In the genomic region with DNA sequence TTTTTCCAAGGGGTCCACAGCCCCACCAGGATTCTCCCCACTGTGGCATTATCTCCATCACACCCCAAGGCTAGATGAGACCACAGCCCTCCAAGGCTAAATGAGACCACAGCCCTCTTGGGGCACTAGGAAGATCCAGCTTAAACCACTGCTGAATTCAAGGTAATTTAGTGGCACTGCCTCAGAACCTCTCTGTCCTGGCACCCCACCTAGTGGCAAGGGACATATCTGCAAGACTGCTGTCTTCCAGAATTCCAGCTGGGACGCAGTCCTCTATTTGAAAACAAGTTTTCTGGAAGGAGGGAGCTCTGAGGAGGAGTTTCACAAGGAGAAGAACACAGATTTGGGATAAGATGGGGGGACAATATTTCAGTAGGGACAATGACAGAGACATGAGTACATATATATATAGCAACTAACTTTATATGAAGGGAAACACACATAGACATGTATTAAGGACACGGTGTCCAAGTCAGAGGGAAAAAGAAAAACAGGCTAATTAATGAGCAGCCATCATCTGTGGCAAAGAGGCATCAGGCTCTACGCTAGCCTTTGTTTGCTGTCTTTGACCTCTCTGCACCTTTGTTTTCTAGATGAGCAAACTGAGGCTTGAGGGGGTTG, we compare ENCODE assay signal across 10 cellular contexts. TPM values are rescaled to one million over a fixed set of nuclear protein-coding genes. Genes with fewer than 3 reads are reported as not detected.
DNase-seq lines count a peak whose midpoint lies in the region; ATAC-seq and TF ChIP-seq lines count a peak whose summit lies in the region.
"Had no signal": no experiment of that assay in that cellular context is flagged by ENCODE, and none has a peak within 500 bp of the region (broad histone marks: within the 10 kb centered on the region; RNA-seq: fewer than 3 reads in every experiment).

No MANE protein-coding gene starts in this region.

- CTCF ChIA-PET in Panc1 (lab: Charles Lee): interaction anchor here (0.5 to 1.1 kb wide), 4 partner anchors 107 to 1397 kb away, joined by 3 to 5 read pairs (median 4); no protein-coding TSS in a partner anchor

- no peak for TF ChIP-seq POLR2A in transverse colon (IDR thresholded peaks at IDR 0.05)

- ATAC-seq in DND-41 (ENCODE audit: insufficient read depth, low read depth): peak; percentile 50; the same call in 1 of the 3 replicates
- ATAC-seq in Panc1: peak; percentile 64; the same call in 1 of the 2 replicates
- no peak for ATAC-seq in GM19452 (IDR thresholded peaks at IDR 0.05; ENCODE audit: unreplicated experiment)

- POLR2A ChIA-PET in Panc1 (lab: Charles Lee): no interaction called here

- H3K36me3 ChIP-seq in DND-41 (ENCODE audit: insufficient read depth, low read length) (no peaks in the 10 kb centered on the region), Panc1 (ENCODE audit: control insufficient read depth, insufficient read depth, low read length) (no peaks in the 10 kb centered on the region), transverse colon (no peaks in the 10 kb centered on the region)

- in situ Hi-C loops in Panc1 (cut with HindIII; ENCODE audit: low pct_unique_long_range_greater_than_20kb, low sequenced_read_pairs): loop anchor here (25.0 kb wide), 1 partner anchor 184 kb away; a partner anchor contains a TSS
- in situ Hi-C loops in transverse colon (cut with MboI; ENCODE audit: low pct_ligation_motif_present in 1 of 4, low pct_unique_long_range_greater_than_20kb in 1 of 4, low sequenced_read_pairs in 3 of 4): loop anchor here in 1 of 4 donors (25.0 kb wide), 1 partner anchor 1084 kb away; a partner anchor contains a TSS

- no peak for TF ChIP-seq EP300 in transverse colon (IDR thresholded peaks at IDR 0.05; ENCODE audit: low read depth)

- H3K4me3 ChIP-seq in DND-41 (ENCODE audit: low read depth in 1 of 2, low read length in 2 of 2) (no peak overlapping the region), Panc1 (ENCODE audit: low read depth in 2 of 2, low read length in 2 of 2) (no peak overlapping the region), transverse colon (no peak overlapping the region)

- no peak overlapping the region for H3K9ac ChIP-seq in DND-41 (ENCODE audit: low read depth, low read length)

- no peak overlapping the region for H2AFZ ChIP-seq in DND-41 (ENCODE audit: low read depth, low read length)

- H3K9me3 ChIP-seq in DND-41 (ENCODE audit: insufficient read depth, low read length, severe bottlenecking): no peaks in the 10 kb centered on the region
- H3K9me3 ChIP-seq in Panc1 (ENCODE audit: control insufficient read depth, insufficient read depth, low read depth, low read length): no peaks in the 10 kb centered on the region
- no peaks in the 10 kb centered on the region for H3K9me3 ChIP-seq in transverse colon

- H3K27me3 ChIP-seq in DND-41 (ENCODE audit: insufficient read depth, low read length, poor library complexity) (no peaks in the 10 kb centered on the region), Panc1 (ENCODE audit: control insufficient read depth, insufficient read depth, low read length) (peaks cover 4% of the 10 kb centered on the region; the same call in 1 of the 2 replicates), transverse colon (no peaks in the 10 kb centered on the region)

- WGBS in transverse colon (ENCODE audit: low coverage in 1 of 2), 2 donors: 43% methylated on average over 3 of the region's 3 CpGs; no CpG with 5 or more reads in 1 of the 2 donors

- H3K27ac ChIP-seq in DND-41 (ENCODE audit: low read length) (no peak overlapping the region), Panc1 (ENCODE audit: low read length) (no peak overlapping the region), transverse colon (no peak overlapping the region)

- H3K79me2 ChIP-seq in DND-41 (ENCODE audit: insufficient read depth, low read length): no peaks in the 10 kb centered on the region

- no peaks in the 10 kb centered on the region for H3K4me1 ChIP-seq in DND-41 (ENCODE audit: insufficient read depth, low read length)
- no peaks in the 10 kb centered on the region for H3K4me1 ChIP-seq in Panc1 (ENCODE audit: control insufficient read depth, insufficient read depth, low read length)
- no peaks in the 10 kb centered on the region for H3K4me1 ChIP-seq in transverse colon

- BruUV-seq in Panc1 (replicated peaks; lab: Mats Ljungman, UMichigan): no TSS peak

- H3K4me2 ChIP-seq in DND-41 (ENCODE audit: insufficient read depth, low read length): no peak overlapping the region

- DNase-seq in DND-41: peak; percentile 31
- peak; percentile 20 for DNase-seq in HCEC 1CT
- no peak for DNase-seq in Panc1 (ENCODE audit: low read depth, low spot score)
- DNase-seq in fibroblast of gingiva (ENCODE audit: low read depth): peak; percentile 14
- DNase-seq in transverse colon: peak; percentile 46
- DNase-seq in Ammon's horn (ENCODE audit: low spot score): no peak
- DNase-seq in MV-4-11 (lab: John Stamatoyannopoulos, UW): no peak
- DNase-seq: naive B cell had no signal

- H4K20me1 ChIP-seq in DND-41 (ENCODE audit: insufficient read depth, low read length): no peaks in the 10 kb centered on the region

- TF ChIP-seq CTCF in DND-41 (IDR thresholded peaks at IDR 0.05; ENCODE audit: borderline replicate concordance, extremely low read depth, low read length, poor library complexity, severe bottlenecking): peak; percentile 61
- TF ChIP-seq CTCF in Panc1 (IDR thresholded peaks at IDR 0.05): peak; percentile 85
- TF ChIP-seq CTCF in transverse colon (IDR thresholded peaks at IDR 0.05): peak; percentile 34 to 47 (median 44)

- intact Hi-C loops in Panc1 (cut with micrococcal nuclease; ENCODE audit: unreplicated experiment): no loop called here
- intact Hi-C loops in transverse colon (cut with DNase I; ENCODE audit: low total_unique reads): no loop called here

RNA-seq across cellular contexts. Expression of a gene that starts 9.3 kb away (rescaled TPM):
- total RNA-seq in Panc1 (2021; ENCODE audit: unreplicated experiment) (63.3 TPM), transverse colon (10 to 100 TPM in 2 of 4 donors, 1 to 10 TPM in 2; 3.4 to 14.6 (median 10.4) TPM)
- polyA plus RNA-seq in Panc1 (2012; ENCODE audit: insufficient read length): 52.5 TPM

RNA-seq across cellular contexts. Expression of a gene that starts 9.6 kb away (rescaled TPM):
- total RNA-seq in Panc1 (2021; ENCODE audit: unreplicated experiment) (75.0 TPM), transverse colon (10 to 100 TPM in 2 of 4 donors, 1 to 10 TPM in 2; 1.4 to 21.0 (median 13.5) TPM)
- polyA plus RNA-seq in Panc1 (2012; ENCODE audit: insufficient read length): 78.8 TPM

RNA-seq across cellular contexts. Expression of a gene that starts 51.8 kb away (rescaled TPM):
- total RNA-seq in Panc1 (2021; ENCODE audit: unreplicated experiment) (0.57 TPM), transverse colon (not detected)
- polyA plus RNA-seq in Panc1 (2012; ENCODE audit: insufficient read length): 0.17 TPM
- total RNA-seq: T-helper 2 cell treated with Interferon-gamma antibody and Interleukin-4, amounts not matched to agents 100 ng/mL and 5 ng/mL, for 36 hours had no signal

Comparison
In these comparisons a context has a peak if more than half of its experiments do, and no peak if none do; other contexts are left out.
1. DNase-seq: peak in DND-41 (single experiment), HCEC 1CT (single experiment), fibroblast of gingiva (single experiment) and transverse colon (single experiment); none in Panc1 (single experiment), Ammon's horn (single experiment) and MV-4-11 (single experiment).
2. Peak in every context shown above with its lines, with median percentiles within 50 percentile points of each other: CTCF ChIP-seq.